In the genomic region with DNA sequence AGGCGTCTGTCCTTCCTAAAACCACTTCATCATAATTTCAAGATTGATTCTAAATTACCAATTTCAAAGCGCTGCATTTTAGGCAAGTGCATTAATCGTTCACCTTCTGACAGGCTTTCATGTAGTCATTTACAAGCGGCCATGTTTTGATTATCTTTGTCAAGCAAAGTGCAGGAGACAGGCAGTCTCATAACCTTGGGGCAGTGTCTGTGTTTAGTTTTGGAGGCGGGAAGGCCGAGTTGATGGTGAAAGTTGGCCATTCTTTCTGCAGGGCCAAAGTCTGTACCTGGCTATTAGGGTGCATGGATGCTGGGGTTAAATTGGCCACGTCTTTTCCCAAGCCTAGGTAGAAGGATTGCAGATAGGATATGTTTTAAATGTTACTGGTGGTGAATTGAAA, we compare ENCODE assay signal across 10 cellular contexts. TPM values are rescaled to one million over a fixed set of nuclear protein-coding genes. Genes with fewer than 3 reads are reported as not detected.
DNase-seq lines count a peak whose midpoint lies in the region; ATAC-seq, FAIRE-seq and TF ChIP-seq lines count a peak whose summit lies in the region.
"Had no signal": no experiment of that assay in that cellular context is flagged by ENCODE, and none has a peak within 500 bp of the region (broad histone marks: within the 10 kb centered on the region; RNA-seq: fewer than 3 reads in every experiment).

No MANE protein-coding gene starts in this region.

- TF ChIP-seq CTCF in HCT116 (IDR thresholded peaks at IDR 0.05 in 2 of 3, conservative IDR thresholded peaks at IDR 0.05 in 1 of 3; ENCODE audit: borderline replicate concordance in 1 of 3, insufficient read depth in 1 of 3, low read depth in 2 of 3, low read length in 2 of 3) (no peak), Peyer's patch (IDR thresholded peaks at IDR 0.05) (no peak), pancreas (IDR thresholded peaks at IDR 0.05) (no peak)

- no peak overlapping the region for H2AFZ ChIP-seq in HCT116 (ENCODE audit: low read depth, low read length, poor library complexity, severe bottlenecking)

- H3K4me3 ChIP-seq in HCT116 (replicated peaks in 1 of 2; ENCODE audit: low read depth in 1 of 2, low read length in 2 of 2) (no peak overlapping the region), Peyer's patch (peak overlapping the region in 2 of 4 donors; percentile 80 to 96), pancreas (no peak overlapping the region)
- no peak overlapping the region for H3K4me3 ChIP-seq in effector memory CD4-positive, alpha-beta T cell (ENCODE audit: insufficient read depth, low read depth, low read length, poor library complexity, severe bottlenecking)
- H3K4me3 ChIP-seq: HAP-1 had no signal

- H3K79me2 ChIP-seq in HCT116 (ENCODE audit: insufficient read depth, low read length) = peaks cover 47% of the 10 kb centered on the region

- RAD21 ChIA-PET in HCT116 (lab: Charles Lee; ENCODE audit: low non-redundant PET in 1 of 2, low total read pairs in 2 of 2, uncharacterized antibody in 2 of 2, unreplicated experiment in 2 of 2) = no interaction called here

- no peak overlapping the region for H3K4me2 ChIP-seq in HCT116 (ENCODE audit: low read length)

- TF ChIP-seq POLR2A in HCT116 (IDR thresholded peaks at IDR 0.05; ENCODE audit: borderline replicate concordance, extremely low read depth, insufficient read depth, insufficient read length) = no peak
- no peak for TF ChIP-seq POLR2A in Peyer's patch (IDR thresholded peaks at IDR 0.05)
- TF ChIP-seq POLR2A in erythroblast (IDR thresholded peaks at IDR 0.05; ENCODE audit: low read length) = no peak

- WGBS in pancreas, 2 donors = 40 to 42% methylated on average over 7 of the region's 7 CpGs

- no peak overlapping the region for H3K9ac ChIP-seq in HCT116 (ENCODE audit: low read length)

- H3K27ac ChIP-seq in HCT116 (ENCODE audit: low read depth, low read length) = no peak overlapping the region
- peak overlapping the region in 3 of 4 donors; percentile 95 to 99 (median 99) for H3K27ac ChIP-seq in Peyer's patch
- peak overlapping the region; percentile 84 for H3K27ac ChIP-seq in effector memory CD4-positive, alpha-beta T cell (ENCODE audit: insufficient read depth, low read length, poor library complexity, severe bottlenecking)
- H3K27ac ChIP-seq in pancreas = peak overlapping the region in 3 of 4 donors; percentile 46 to 92 (median 91)

- ATAC-seq in HCT116 (no peak), pancreas (no peak)

- BruUV-seq in HCT116 (replicated peaks; lab: Mats Ljungman, UMichigan) = TSS peak; percentile 35

- H3K9me3 ChIP-seq in HCT116 (ENCODE audit: control insufficient read depth in 1 of 2, insufficient read depth in 1 of 2, low read depth in 1 of 2, low read length in 2 of 2) = no peaks in the 10 kb centered on the region
- H3K9me3 ChIP-seq in Peyer's patch = no peaks in the 10 kb centered on the region
- no peaks in the 10 kb centered on the region for H3K9me3 ChIP-seq in effector memory CD4-positive, alpha-beta T cell (ENCODE audit: control insufficient read depth, low read length)
- H3K9me3 ChIP-seq in pancreas = no peaks in the 10 kb centered on the region
- H3K9me3 ChIP-seq: HAP-1 had no signal

- H3K27me3 ChIP-seq in HCT116 (ENCODE audit: insufficient read depth, low read length) (no peaks in the 10 kb centered on the region), Peyer's patch (no peaks in the 10 kb centered on the region), pancreas (no peaks in the 10 kb centered on the region)
- H3K27me3 ChIP-seq in effector memory CD4-positive, alpha-beta T cell (replicated peaks; ENCODE audit: control insufficient read depth, insufficient read depth, low read length, poor library complexity, severe bottlenecking) = no peaks in the 10 kb centered on the region

- CTCF ChIA-PET in HCT116 (lab: Charles Lee) = no interaction called here

- POLR2A ChIA-PET in HCT116 (lab: Charles Lee) = interaction anchor here (0.9 kb wide), 1 partner anchor 51 kb away, joined by 3 read pairs; no protein-coding TSS in a partner anchor

- no peak for FAIRE-seq in pancreas (lab: Jason Lieb, UNC)

- no peak for TF ChIP-seq RAD21 in HCT116 (IDR thresholded peaks at IDR 0.05; ENCODE audit: low read depth)

- H4K20me1 ChIP-seq in HCT116 (ENCODE audit: insufficient read depth) = no peaks in the 10 kb centered on the region

- no peak for DNase-seq in HCT116 (ENCODE audit: low read depth, low spot score)
- no peak for DNase-seq in Peyer's patch
- no peak for DNase-seq in effector memory CD4-positive, alpha-beta T cell
- DNase-seq in pancreas = no peak
- no peak for DNase-seq in kidney glomerular epithelial cell (lab: John Stamatoyannopoulos, UW)
- no peak for DNase-seq in islet precursor cell
- DNase-seq in posterior vena cava (ENCODE audit: low spot score) = no peak
- no peak for DNase-seq in erythroblast (lab: John Stamatoyannopoulos, UW)
- DNase-seq: stimulated activated CD4-positive, alpha-beta T cell treated with anti-CD3 and anti-CD28 coated beads, Interleukin-2, amount 100 ng/mL, for 24 hours had no signal

- peaks cover 7 to 49% of the 10 kb centered on the region in 2 experiments for H3K4me1 ChIP-seq in HCT116 (ENCODE audit: control insufficient read depth in 1 of 2, insufficient read depth in 2 of 2, low read length in 2 of 2)
- H3K4me1 ChIP-seq in Peyer's patch = peaks cover 0 to 34% (median 0%) of the 10 kb centered on the region in 4 donors
- H3K4me1 ChIP-seq in effector memory CD4-positive, alpha-beta T cell (ENCODE audit: control insufficient read depth, insufficient read depth, low read length, poor library complexity, severe bottlenecking) = peaks cover 23% of the 10 kb centered on the region
- peaks cover 21 to 27% (median 27%) of the 10 kb centered on the region in 3 donors for H3K4me1 ChIP-seq in pancreas

- H3K36me3 ChIP-seq in HCT116 (ENCODE audit: control insufficient read depth in 1 of 2, insufficient read depth in 2 of 2, low read length in 2 of 2) (peaks cover 0 to 5% of the 10 kb centered on the region in 2 experiments; a peak in 2 of 4 replicates), Peyer's patch (peaks cover 0 to 13% (median 0%) of the 10 kb centered on the region in 3 donors), pancreas (no peaks in the 10 kb centered on the region)
- H3K36me3 ChIP-seq in effector memory CD4-positive, alpha-beta T cell (ENCODE audit: control insufficient read depth, insufficient read depth, low read length) = no peaks in the 10 kb centered on the region

- intact Hi-C loops in HCT116 (cut with micrococcal nuclease) (no loop called here), pancreas (cut with DNase I) (loop anchor here in 1 of 3 donors (10.0 kb wide), 1 partner anchor 97 kb away; no protein-coding TSS in a partner anchor), posterior vena cava (cut with DNase I) (loop anchor here in 1 of 2 donors (10.0 kb wide), 1 partner anchor 67 kb away; no protein-coding TSS in a partner anchor)

- no peaks in the 10 kb centered on the region for H3K9me2 ChIP-seq in HCT116 (ENCODE audit: insufficient read depth)

TF ChIP-seq in HCT116, 20 proteins besides CTCF, POLR2A, EP300 and RAD21 (continues in another document):
- TF ChIP-seq SP1 (IDR thresholded peaks at IDR 0.05; ENCODE audit: low read depth) = no peak
- no peak for TF ChIP-seq ELF1 (IDR thresholded peaks at IDR 0.05; ENCODE audit: borderline replicate concordance, low read depth)
- TF ChIP-seq TCF7L2 (IDR thresholded peaks at IDR 0.05; ENCODE audit: borderline replicate concordance, extremely low read depth, insufficient read depth, insufficient read length) = no peak
- TF ChIP-seq YY1 (IDR thresholded peaks at IDR 0.05; ENCODE audit: extremely low read depth, insufficient replicate concordance, low read depth, low read length) = no peak
- TF ChIP-seq CBX3 (IDR thresholded peaks at IDR 0.05; ENCODE audit: low read depth) = no peak
- no peak for TF ChIP-seq JUND (IDR thresholded peaks at IDR 0.05)
- no peak for TF ChIP-seq CEBPB (IDR thresholded peaks at IDR 0.05; ENCODE audit: low read depth)
- TF ChIP-seq, protein P1, sequence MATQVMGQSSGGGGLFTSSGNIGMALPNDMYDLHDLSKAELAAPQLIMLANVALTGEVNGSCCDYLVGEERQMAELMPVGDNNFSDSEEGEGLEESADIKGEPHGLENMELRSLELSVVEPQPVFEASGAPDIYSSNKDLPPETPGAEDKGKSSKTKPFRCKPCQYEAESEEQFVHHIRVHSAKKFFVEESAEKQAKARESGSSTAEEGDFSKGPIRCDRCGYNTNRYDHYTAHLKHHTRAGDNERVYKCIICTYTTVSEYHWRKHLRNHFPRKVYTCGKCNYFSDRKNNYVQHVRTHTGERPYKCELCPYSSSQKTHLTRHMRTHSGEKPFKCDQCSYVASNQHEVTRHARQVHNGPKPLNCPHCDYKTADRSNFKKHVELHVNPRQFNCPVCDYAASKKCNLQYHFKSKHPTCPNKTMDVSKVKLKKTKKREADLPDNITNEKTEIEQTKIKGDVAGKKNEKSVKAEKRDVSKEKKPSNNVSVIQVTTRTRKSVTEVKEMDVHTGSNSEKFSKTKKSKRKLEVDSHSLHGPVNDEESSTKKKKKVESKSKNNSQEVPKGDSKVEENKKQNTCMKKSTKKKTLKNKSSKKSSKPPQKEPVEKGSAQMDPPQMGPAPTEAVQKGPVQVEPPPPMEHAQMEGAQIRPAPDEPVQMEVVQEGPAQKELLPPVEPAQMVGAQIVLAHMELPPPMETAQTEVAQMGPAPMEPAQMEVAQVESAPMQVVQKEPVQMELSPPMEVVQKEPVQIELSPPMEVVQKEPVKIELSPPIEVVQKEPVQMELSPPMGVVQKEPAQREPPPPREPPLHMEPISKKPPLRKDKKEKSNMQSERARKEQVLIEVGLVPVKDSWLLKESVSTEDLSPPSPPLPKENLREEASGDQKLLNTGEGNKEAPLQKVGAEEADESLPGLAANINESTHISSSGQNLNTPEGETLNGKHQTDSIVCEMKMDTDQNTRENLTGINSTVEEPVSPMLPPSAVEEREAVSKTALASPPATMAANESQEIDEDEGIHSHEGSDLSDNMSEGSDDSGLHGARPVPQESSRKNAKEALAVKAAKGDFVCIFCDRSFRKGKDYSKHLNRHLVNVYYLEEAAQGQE (IDR thresholded peaks at IDR 0.05; ENCODE audit: low read depth) = no peak

RNA-seq across cellular contexts. Expression of a gene that starts 2.9 kb away (rescaled TPM):
- total RNA-seq in HCT116 (2021; ENCODE audit: unreplicated experiment) = 54.1 TPM
- polyA plus RNA-seq in HCT116 (2012) = 32.3 and 38.2 TPM in 2 replicates
- total RNA-seq in Peyer's patch = 100 to 1,000 TPM in 3 of 4 donors, 10 to 100 TPM in 1; 63.5 to 225 (median 161) TPM
- total RNA-seq in pancreas = 10 to 100 TPM; 29.1 to 49.6 (median 32.6) TPM
- 10 to 100 TPM; 13.6 to 18.4 TPM for polyA plus RNA-seq in pancreas
- 10 to 100 TPM; 35.3 to 43.2 TPM for total RNA-seq in posterior vena cava
